16 cellular contexts compared by ENCODE assay signal in the genomic region with DNA sequence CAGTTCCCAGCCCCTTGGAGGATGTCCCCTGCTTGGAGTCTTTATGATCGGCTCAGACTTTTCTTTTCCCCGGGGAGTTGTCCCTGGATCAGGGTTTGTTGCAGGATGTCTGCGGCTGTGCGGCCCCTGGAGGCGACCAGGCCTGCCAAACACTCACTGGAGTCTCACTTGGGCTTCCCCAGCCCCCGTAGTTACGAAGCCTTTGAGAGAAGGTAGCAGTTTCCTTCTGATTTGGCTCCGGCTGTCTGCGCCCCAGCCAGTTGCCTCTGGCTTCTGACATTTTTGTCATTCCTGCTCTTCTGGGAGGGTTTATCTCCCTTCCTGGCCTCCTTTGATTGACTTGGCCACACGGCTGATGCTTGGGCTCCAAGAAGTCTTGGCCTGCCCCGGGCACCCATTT. TPM values are rescaled to one million over a fixed set of nuclear protein-coding genes. Genes with fewer than 3 reads are reported as not detected.
DNase-seq lines count a peak whose midpoint lies in the region; ATAC-seq and TF ChIP-seq lines count a peak whose summit lies in the region.
"Had no signal": no experiment of that assay in that cellular context is flagged by ENCODE, and none has a peak within 500 bp of the region (broad histone marks: within the 10 kb centered on the region; RNA-seq: fewer than 3 reads in every experiment).

No MANE protein-coding gene starts in this region.

- H3K18ac ChIP-seq in mesenchymal stem cell (ENCODE audit: low read depth in 1 of 2, low read length in 2 of 2): no peak overlapping the region

- H3K14ac ChIP-seq in mesenchymal stem cell (ENCODE audit: low read length in 2 of 2): no peak overlapping the region

- no peak overlapping the region for H2BK120ac ChIP-seq in mesenchymal stem cell (ENCODE audit: low read depth, low read length)

- H3K9me3 ChIP-seq in right atrium auricular region: peaks cover 0 to 6% of the 10 kb centered on the region in 2 donors
- peaks cover 18% of the 10 kb centered on the region for H3K9me3 ChIP-seq in adipocyte (ENCODE audit: control insufficient read depth, low read length)
- peaks cover 12% of the 10 kb centered on the region for H3K9me3 ChIP-seq in mesenchymal stem cell (ENCODE audit: control insufficient read depth, low read length)
- H3K9me3 ChIP-seq in uterus: no peaks in the 10 kb centered on the region
- H3K9me3 ChIP-seq: A549 had no signal

- H3K27ac ChIP-seq in right atrium auricular region (no peak overlapping the region), mesenchymal stem cell (ENCODE audit: low read length, poor library complexity, severe bottlenecking) (no peak overlapping the region), uterus (no peak overlapping the region)
- H3K27ac ChIP-seq: A549 had no signal

- peaks cover 2% of the 10 kb centered on the region for H3K27me3 Mint-ChIP-seq in endothelial cell (ENCODE audit: unreplicated experiment)
- H3K27me3 Mint-ChIP-seq: activated naive CD8-positive, alpha-beta T cell; naive thymus-derived CD8-positive, alpha-beta T cell had no signal

- TF ChIP-seq POLR2A in uterus (IDR thresholded peaks at IDR 0.05): no peak

- no peak overlapping the region for H2AK5ac ChIP-seq in mesenchymal stem cell (ENCODE audit: low read length, severe bottlenecking)

- no peak overlapping the region for H2AFZ ChIP-seq in mesenchymal stem cell (ENCODE audit: low read depth, low read length)

- H3K4ac ChIP-seq in mesenchymal stem cell (ENCODE audit: low read depth in 1 of 2, low read length in 2 of 2): no peak overlapping the region

- H3K4me1 ChIP-seq in right atrium auricular region (peaks cover 0 to 10% of the 10 kb centered on the region in 2 donors), adipocyte (ENCODE audit: control insufficient read depth, insufficient read depth, low read length) (peaks cover 8% of the 10 kb centered on the region), mesenchymal stem cell (ENCODE audit: control insufficient read depth, insufficient read depth, low read depth, low read length) (peaks cover 2% of the 10 kb centered on the region), uterus (no peaks in the 10 kb centered on the region)

- H3K36me3 Mint-ChIP-seq in endothelial cell (ENCODE audit: low read depth, unreplicated experiment): no peaks in the 10 kb centered on the region
- H3K36me3 Mint-ChIP-seq: activated naive CD8-positive, alpha-beta T cell had no signal

- H4K8ac ChIP-seq in mesenchymal stem cell (ENCODE audit: low read length): no peak overlapping the region

- H3K4me2 ChIP-seq in mesenchymal stem cell (ENCODE audit: low read length, poor library complexity, severe bottlenecking): no peak overlapping the region
- H3K4me2 ChIP-seq: A549 had no signal

- no peaks in the 10 kb centered on the region for H3K9me3 Mint-ChIP-seq in endothelial cell (ENCODE audit: unreplicated experiment)

- no peak overlapping the region for H3K4me3 Mint-ChIP-seq in endothelial cell (ENCODE audit: unreplicated experiment)
- H3K4me3 Mint-ChIP-seq: activated naive CD8-positive, alpha-beta T cell; naive thymus-derived CD8-positive, alpha-beta T cell had no signal

- H2BK5ac ChIP-seq in mesenchymal stem cell (ENCODE audit: low read depth, low read length, poor library complexity, severe bottlenecking): no peak overlapping the region

- peak; percentile 37 for ATAC-seq in Right ventricle myocardium inferior
- ATAC-seq: GM12878; naive thymus-derived CD8-positive, alpha-beta T cell had no signal

- H3K23ac ChIP-seq in mesenchymal stem cell (ENCODE audit: low read length in 2 of 2): no peak overlapping the region

- H3K79me1 ChIP-seq in mesenchymal stem cell (replicated peaks; ENCODE audit: low read length, poor library complexity, severe bottlenecking): no peaks in the 10 kb centered on the region

- H3K27ac Mint-ChIP-seq in endothelial cell (ENCODE audit: unreplicated experiment): no peak overlapping the region
- H3K27ac Mint-ChIP-seq: activated naive CD8-positive, alpha-beta T cell had no signal

- DNase-seq in Right ventricle myocardium inferior (ENCODE audit: missing footprints) (no peak), right atrium auricular region (ENCODE audit: low spot score) (no peak), adipocyte (ENCODE audit: low read depth) (peak; percentile 45), mesenchymal stem cell (peak; percentile 16), NCI-H1048 (lab: John Stamatoyannopoulos, UW) (no peak), endothelial cell (ENCODE audit: low spot score) (no peak), uterus (no peak)
- no peak for DNase-seq in effector CD4-positive, alpha-beta T cell
- DNase-seq: DMS53; MV-4-11; naive thymus-derived CD8-positive, alpha-beta T cell had no signal

- H3K27me3 ChIP-seq in right atrium auricular region (no peaks in the 10 kb centered on the region), adipocyte (replicated peaks; ENCODE audit: control insufficient read depth, insufficient read depth, low read length) (peaks cover 53% of the 10 kb centered on the region), mesenchymal stem cell (ENCODE audit: control insufficient read depth in 1 of 2, insufficient read depth in 1 of 2, low read length in 2 of 2) (peaks cover 58 to 75% of the 10 kb centered on the region in 2 experiments), uterus (no peaks in the 10 kb centered on the region)

- H3K4me3 ChIP-seq in right atrium auricular region (no peak overlapping the region), adipocyte (ENCODE audit: low read length) (no peak overlapping the region), mesenchymal stem cell (ENCODE audit: insufficient read depth in 1 of 2, low read depth in 1 of 2, low read length in 2 of 2) (no peak overlapping the region), uterus (no peak overlapping the region)
- H3K4me3 ChIP-seq: A549, GM12878 had no signal

- H3K36me3 ChIP-seq in right atrium auricular region (no peaks in the 10 kb centered on the region), adipocyte (ENCODE audit: control insufficient read depth, insufficient read depth, low read length, severe bottlenecking) (no peaks in the 10 kb centered on the region), mesenchymal stem cell (ENCODE audit: control insufficient read depth in 1 of 2, insufficient read depth in 2 of 2, low read depth in 1 of 2, low read length in 2 of 2) (no peaks in the 10 kb centered on the region), uterus (no peaks in the 10 kb centered on the region)

- H4K91ac ChIP-seq in mesenchymal stem cell (ENCODE audit: low read length): no peak overlapping the region

- no peaks in the 10 kb centered on the region for H3K4me1 Mint-ChIP-seq in endothelial cell (ENCODE audit: unreplicated experiment)

- no peak for TF ChIP-seq CTCF in right atrium auricular region (IDR thresholded peaks at IDR 0.05)
- no peak for TF ChIP-seq CTCF in endothelial cell (IDR thresholded peaks at IDR 0.05; ENCODE audit: unreplicated experiment)
- TF ChIP-seq CTCF in uterus (IDR thresholded peaks at IDR 0.05): no peak

- H3K9ac ChIP-seq in adipocyte (ENCODE audit: low read length): no peak overlapping the region
- H3K9ac ChIP-seq in mesenchymal stem cell (ENCODE audit: low read length): no peak overlapping the region

- intact Hi-C loops in Right ventricle myocardium inferior (cut with DNase I): no loop called here
- intact Hi-C loops in uterus (cut with DNase I; ENCODE audit: low total_unique reads): no loop called here

- 17% methylated on average over 11 of the region's 11 CpGs for WGBS in mesenchymal stem cell

- no peak overlapping the region for H2BK15ac ChIP-seq in mesenchymal stem cell (ENCODE audit: low read depth, poor library complexity, severe bottlenecking)

- H2BK12ac ChIP-seq in mesenchymal stem cell (ENCODE audit: low read length in 2 of 2): no peak overlapping the region

RNA-seq across cellular contexts. Expression of gene COL26A1, which starts 16.1 kb away (rescaled TPM):
- total RNA-seq in Right ventricle myocardium inferior (not detected), right atrium auricular region (not detected), endothelial cell (ENCODE audit: unreplicated experiment) (6.1 TPM), uterus (10 to 100 TPM in 1 of 4 donors, under 1 TPM in 1, not detected in 2; 0.30 to 11.8 TPM)
- not detected for polyA plus RNA-seq in mesenchymal stem cell (2013, experiment 1 of 2)
- polyA plus RNA-seq in mesenchymal stem cell (2013, experiment 2 of 2): not detected
- total RNA-seq: fibroblast of villous mesenchyme; naive thymus-derived CD8-positive, alpha-beta T cell had no signal
- polyA plus RNA-seq: GM12878; keratinocyte; naive thymus-derived CD8-positive, alpha-beta T cell had no signal

RNA-seq across cellular contexts. Expression of gene IFT22, which starts 57.2 kb away (rescaled TPM):
- total RNA-seq in Right ventricle myocardium inferior (26.5 TPM), right atrium auricular region (10 to 100 TPM; 22.0 to 26.9 TPM), endothelial cell (ENCODE audit: unreplicated experiment) (25.8 TPM), uterus (10 to 100 TPM in 3 of 4 donors, 1 to 10 TPM in 1; 7.1 to 43.5 (median 27.6) TPM)
- 37.4 TPM for polyA plus RNA-seq in mesenchymal stem cell (2013, experiment 1 of 2)
- polyA plus RNA-seq in mesenchymal stem cell (2013, experiment 2 of 2): 38.5 TPM

Comparison
In these comparisons a context has a peak if more than half of its experiments do, and no peak if none do; other contexts are left out.
1. DNase-seq: peak in adipocyte (single experiment) and mesenchymal stem cell (single experiment); none in Right ventricle myocardium inferior (single experiment), right atrium auricular region (single experiment), NCI-H1048 (single experiment), endothelial cell (single experiment), uterus (0 of 2) and effector CD4-positive, alpha-beta T cell (single experiment).